11 cellular contexts compared by ENCODE assay signal in the genomic region with DNA sequence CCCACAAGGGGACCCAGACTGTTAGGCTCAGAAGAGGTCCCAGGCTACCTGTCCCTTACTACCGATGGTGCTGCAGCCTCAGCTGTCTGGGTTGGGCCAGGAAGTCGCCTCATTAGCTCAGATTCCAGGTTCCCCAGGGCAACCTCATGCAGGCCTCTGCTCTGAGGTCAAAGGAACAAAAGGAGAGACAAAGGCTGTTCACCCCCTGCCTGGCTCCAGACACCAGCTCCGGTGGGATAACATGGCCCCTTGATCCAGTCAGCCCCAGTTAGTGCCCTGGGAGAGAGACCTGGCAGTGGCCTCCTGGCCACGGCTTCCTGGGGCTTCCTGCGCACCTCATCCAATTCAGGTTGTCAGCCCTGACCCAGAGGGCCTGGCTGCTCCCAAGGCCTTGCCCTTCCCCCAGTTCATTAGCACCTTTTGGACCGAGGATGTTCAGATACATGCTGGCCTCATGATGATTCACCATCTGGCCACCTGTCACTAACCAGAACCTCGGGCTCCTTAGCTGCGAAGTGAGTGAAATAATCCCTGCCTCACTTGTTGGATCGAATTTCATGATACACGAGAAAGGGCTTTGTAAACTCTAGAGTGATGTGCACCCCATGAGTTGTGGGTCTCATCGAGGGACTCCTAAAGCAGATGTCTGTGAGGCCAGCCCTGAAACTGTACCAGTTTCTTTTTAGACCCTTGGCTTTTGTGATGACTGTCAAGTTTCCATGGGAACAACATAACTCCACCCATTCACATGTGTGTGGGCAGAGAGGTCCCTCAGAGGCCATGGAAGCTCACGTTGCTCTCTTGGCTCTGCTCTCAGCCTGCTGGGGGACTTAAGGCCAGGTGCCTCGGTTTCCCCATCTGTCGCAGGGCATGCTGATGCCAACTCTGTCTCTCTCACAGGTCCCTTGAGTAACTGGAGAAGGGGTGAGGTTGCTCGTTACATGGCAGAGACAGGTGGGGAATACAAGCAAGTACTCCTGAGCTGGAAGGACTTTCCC.
DNase-seq lines count a peak whose midpoint lies in the region; ATAC-seq, FAIRE-seq and TF ChIP-seq lines count a peak whose summit lies in the region.
"Had no signal": no experiment of that assay in that cellular context is flagged by ENCODE, and none has a peak within 500 bp of the region (broad histone marks: within the 10 kb centered on the region; RNA-seq: fewer than 3 reads in every experiment).

No MANE protein-coding gene starts in this region.

- intact Hi-C loops in MCF 10A (cut with micrococcal nuclease) = no loop called here
- intact Hi-C loops in mammary epithelial cell (cut with micrococcal nuclease) = no loop called here
- intact Hi-C loops in K562 (cut with micrococcal nuclease) = no loop called here

- H3K4me1 Mint-ChIP-seq in MCF 10A (ENCODE audit: insufficient read depth, unreplicated experiment) = no peaks in the 10 kb centered on the region
- H3K4me1 Mint-ChIP-seq in stimulated activated effector memory CD8-positive, alpha-beta T cell treated with anti-CD3 and anti-CD28 coated beads, Interleukin-12 subunit alpha, Interleukin-12 subunit beta, amount 100 ng/mL, for 72 hours = no peaks in the 10 kb centered on the region

- H3K27ac Mint-ChIP-seq in MCF 10A (ENCODE audit: low read depth, unreplicated experiment) = no peak overlapping the region
- no peak overlapping the region for H3K27ac Mint-ChIP-seq in stimulated activated effector memory CD8-positive, alpha-beta T cell treated with anti-CD3 and anti-CD28 coated beads, Interleukin-12 subunit alpha, Interleukin-12 subunit beta, amount 100 ng/mL, for 72 hours

- no peak overlapping the region for H3K4me3 Mint-ChIP-seq in MCF 10A (ENCODE audit: unreplicated experiment)
- no peak overlapping the region for H3K4me3 Mint-ChIP-seq in stimulated activated effector memory CD8-positive, alpha-beta T cell treated with anti-CD3 and anti-CD28 coated beads, Interleukin-12 subunit alpha, Interleukin-12 subunit beta, amount 100 ng/mL, for 72 hours

- no peak for TF ChIP-seq EP300 in K562 (IDR thresholded peaks at IDR 0.05; ENCODE audit: low read length)

- dilution Hi-C loops in mammary epithelial cell (cut with HindIII; ENCODE audit: low sequenced_read_pairs) = no loop called here

- no peaks in the 10 kb centered on the region for H3K36me3 ChIP-seq in mammary epithelial cell (ENCODE audit: insufficient read depth, low read length)
- H3K36me3 ChIP-seq in K562 (ENCODE audit: control insufficient read depth, insufficient read depth, low read length) = no peaks in the 10 kb centered on the region

- H3K9me1 ChIP-seq in K562 (ENCODE audit: control insufficient read depth, insufficient read depth, low read length) = no peaks in the 10 kb centered on the region

- no peak for TF ChIP-seq POLR2A in K562 (conservative IDR thresholded peaks at IDR 0.05)

- no peak for TF ChIP-seq RAD21 in K562 (CRISPR knock-in tag; conservative IDR thresholded peaks at IDR 0.05 in 1 of 2, IDR thresholded peaks at IDR 0.05 in 1 of 2)

- CTCF ChIA-PET in MCF 10A (lab: Yijun Ruan, JAX) (interaction anchor here (0.6 to 1.0 kb wide), 2 partner anchors 44 to 285 kb away, joined by 3 read pairs; no protein-coding TSS in a partner anchor), mammary epithelial cell (lab: Charles Lee; ENCODE audit: low non-redundant PET) (no interaction called here), K562 (lab: Yijun Ruan, JAX; ENCODE audit: low intra/inter-chr PET ratio) (no interaction called here)

- in situ Hi-C loops in mammary epithelial cell (cut with MboI; ENCODE audit: low sequenced_read_pairs in 2 of 2) = no loop called here
- in situ Hi-C loops in K562 (cut with MboI) = no loop called here

- H3K4me2 ChIP-seq in mammary epithelial cell (ENCODE audit: insufficient read depth, low read depth, low read length) = no peak overlapping the region
- H3K4me2 ChIP-seq in K562 (ENCODE audit: insufficient read depth, low read length) = no peak overlapping the region

- H4K20me1 ChIP-seq in mammary epithelial cell (ENCODE audit: insufficient read depth, low read length) (no peaks in the 10 kb centered on the region), K562 (replicated peaks; ENCODE audit: control insufficient read depth, insufficient read depth, low read length) (peaks cover 10% of the 10 kb centered on the region)

- DNase-seq in MCF 10A (ENCODE audit: unreplicated experiment) = peak; percentile 2
- DNase-seq in mammary epithelial cell = no peak
- DNase-seq in K562 (ENCODE audit: extremely low read depth in 1 of 4, low spot score in 3 of 4) = peak in 1 of 4 experiments; percentile 8
- DNase-seq in stimulated activated effector memory CD8-positive, alpha-beta T cell treated with anti-CD3 and anti-CD28 coated beads, Interleukin-12 subunit alpha, Interleukin-12 subunit beta, amount 100 ng/mL, for 72 hours (ENCODE audit: low spot score in 2 of 2) = no peak
- DNase-seq in COR-L47 (lab: John Stamatoyannopoulos, UW) = no peak
- no peak for DNase-seq in omental fat pad (ENCODE audit: low spot score)
- DNase-seq in foreskin keratinocyte = no peak
- DNase-seq: NCI-H1930 had no signal

- H3K4me1 ChIP-seq in mammary epithelial cell (ENCODE audit: insufficient read depth, low read length) (no peaks in the 10 kb centered on the region), K562 (replicated peaks in 1 of 2; ENCODE audit: control insufficient read depth in 2 of 2, insufficient read depth in 2 of 2, low read length in 2 of 2) (no peaks in the 10 kb centered on the region), foreskin keratinocyte (no peaks in the 10 kb centered on the region)

- no peaks in the 10 kb centered on the region for H3K27me3 ChIP-seq in mammary epithelial cell (ENCODE audit: insufficient read depth, low read length)
- H3K27me3 ChIP-seq in K562 (ENCODE audit: control insufficient read depth in 2 of 2, insufficient read depth in 2 of 2, low read length in 2 of 2) = peaks cover 5 to 26% of the 10 kb centered on the region in 2 experiments; a peak in 3 of 5 replicates
- peaks cover 13% of the 10 kb centered on the region for H3K27me3 ChIP-seq in foreskin keratinocyte

- 53% methylated on average over 11 of the region's 15 CpGs for WGBS in mammary epithelial cell (ENCODE audit: low coverage, missing lambda C conversion rate)
- 0% methylated on average over 15 of the region's 15 CpGs for WGBS in K562 (ENCODE audit: insufficient coverage, low coverage, missing lambda C conversion rate)

- H3K4me3 ChIP-seq in mammary epithelial cell (replicated peaks in 1 of 3; ENCODE audit: insufficient read depth in 1 of 3, low read depth in 2 of 3, low read length in 3 of 3) = no peak overlapping the region
- H3K4me3 ChIP-seq in K562 = no peak overlapping the region
- H3K4me3 ChIP-seq: skin epidermis had no signal

- H2AFZ ChIP-seq in mammary epithelial cell (ENCODE audit: low read depth, low read length) (no peak overlapping the region), K562 (ENCODE audit: low read depth, low read length) (no peak overlapping the region)

- peaks cover 31% of the 10 kb centered on the region for H3K27me3 Mint-ChIP-seq in MCF 10A (ENCODE audit: insufficient read depth, unreplicated experiment)

- H3K9ac ChIP-seq in mammary epithelial cell (ENCODE audit: insufficient read depth, low read length) = no peak overlapping the region
- no peak overlapping the region for H3K9ac ChIP-seq in K562 (ENCODE audit: insufficient read depth in 1 of 2, low read depth in 2 of 2, low read length in 2 of 2)

- ATAC-seq in HG03439 (IDR thresholded peaks at IDR 0.05; ENCODE audit: unreplicated experiment) (peak; percentile 70), K562 (0 out of 3 replicates have a peak, but pooled peaks have one; percentile 32), omental fat pad (ENCODE audit: low FRiP score) (no peak), foreskin keratinocyte (no peak)
- peak; percentile 52 for ATAC-seq in stimulated activated effector memory CD8-positive, alpha-beta T cell treated with anti-CD3 and anti-CD28 coated beads, Interleukin-12 subunit alpha, Interleukin-12 subunit beta, amount 100 ng/mL, for 72 hours
- ATAC-seq: left lobe of liver had no signal

- H3K9me3 ChIP-seq in mammary epithelial cell (replicated peaks; ENCODE audit: insufficient read depth, low read length) (no peaks in the 10 kb centered on the region), K562 (replicated peaks; ENCODE audit: control insufficient read depth, insufficient read depth, low read depth, low read length) (no peaks in the 10 kb centered on the region)

- no TSS peak for BruUV-seq in MCF 10A (replicated peaks; lab: Mats Ljungman, UMichigan)
- no TSS peak for BruUV-seq in mammary epithelial cell (replicated peaks; lab: Mats Ljungman, UMichigan)
- BruUV-seq in K562 (replicated peaks; lab: Mats Ljungman, UMichigan) = no TSS peak

- POLR2A ChIA-PET in MCF 10A (lab: Yijun Ruan, JAX) = no interaction called here
- POLR2A ChIA-PET in K562 (lab: Yijun Ruan, JAX) = interaction anchor here (0.5 to 1.2 kb wide), 3 partner anchors 9 to 23 kb away, joined by 3 read pairs; no protein-coding TSS in a partner anchor

- H3K27ac ChIP-seq in mammary epithelial cell (ENCODE audit: insufficient read depth, low read depth, low read length) = no peak overlapping the region
- H3K27ac ChIP-seq in K562 (ENCODE audit: extremely low read depth, low read depth, low read length) = no peak overlapping the region
- H3K27ac ChIP-seq in foreskin keratinocyte = no peak overlapping the region
- H3K27ac ChIP-seq: skin epidermis had no signal

- H3K36me3 Mint-ChIP-seq in MCF 10A (ENCODE audit: insufficient read depth, unreplicated experiment) = no peaks in the 10 kb centered on the region
- H3K36me3 Mint-ChIP-seq in stimulated activated effector memory CD8-positive, alpha-beta T cell treated with anti-CD3 and anti-CD28 coated beads, Interleukin-12 subunit alpha, Interleukin-12 subunit beta, amount 100 ng/mL, for 72 hours = no peaks in the 10 kb centered on the region

- no peak for FAIRE-seq in K562 (lab: Jason Lieb, UNC)

- TF ChIP-seq CTCF in MCF 10A (IDR thresholded peaks at IDR 0.05; ENCODE audit: unreplicated experiment) (no peak), mammary epithelial cell (conservative IDR thresholded peaks at IDR 0.05 in 1 of 2, IDR thresholded peaks at IDR 0.05 in 1 of 2; ENCODE audit: extremely low read depth in 1 of 2, insufficient read depth in 1 of 2, low read depth in 1 of 2, low read length in 2 of 2) (no peak), K562 (IDR thresholded peaks at IDR 0.05 in 2 of 3, conservative IDR thresholded peaks at IDR 0.05 in 1 of 3; ENCODE audit: insufficient read depth in 2 of 3, low read depth in 1 of 3, low read length in 3 of 3) (no peak), omental fat pad (IDR thresholded peaks at IDR 0.05) (no peak), foreskin keratinocyte (conservative IDR thresholded peaks at IDR 0.05) (no peak)

- no peaks in the 10 kb centered on the region for H3K79me2 ChIP-seq in mammary epithelial cell (ENCODE audit: insufficient read depth, low read length)
- H3K79me2 ChIP-seq in K562 (ENCODE audit: control insufficient read depth, insufficient read depth, low read length) = no peaks in the 10 kb centered on the region

- H3K9me3 Mint-ChIP-seq in MCF 10A (ENCODE audit: unreplicated experiment) = peaks cover 7% of the 10 kb centered on the region
- no peaks in the 10 kb centered on the region for H3K9me3 Mint-ChIP-seq in stimulated activated effector memory CD8-positive, alpha-beta T cell treated with anti-CD3 and anti-CD28 coated beads, Interleukin-12 subunit alpha, Interleukin-12 subunit beta, amount 100 ng/mL, for 72 hours

TF ChIP-seq in K562, 482 proteins besides CTCF, POLR2A, EP300 and RAD21 (continues in another document):
- TF ChIP-seq ZNF354B (CRISPR knock-in tag; IDR thresholded peaks at IDR 0.05) = no peak

Comparison
In these comparisons a context has a peak if more than half of its experiments do, and no peak if none do; other contexts are left out.
1. ATAC-seq: peak in HG03439 (single experiment), K562 (single experiment) and stimulated activated effector memory CD8-positive, alpha-beta T cell treated with anti-CD3 and anti-CD28 coated beads, Interleukin-12 subunit alpha, Interleukin-12 subunit beta, amount 100 ng/mL, for 72 hours (single experiment); none in omental fat pad (single experiment) and foreskin keratinocyte (single experiment).